ENCODE assay signal across 2 cellular contexts in the genomic region with DNA sequence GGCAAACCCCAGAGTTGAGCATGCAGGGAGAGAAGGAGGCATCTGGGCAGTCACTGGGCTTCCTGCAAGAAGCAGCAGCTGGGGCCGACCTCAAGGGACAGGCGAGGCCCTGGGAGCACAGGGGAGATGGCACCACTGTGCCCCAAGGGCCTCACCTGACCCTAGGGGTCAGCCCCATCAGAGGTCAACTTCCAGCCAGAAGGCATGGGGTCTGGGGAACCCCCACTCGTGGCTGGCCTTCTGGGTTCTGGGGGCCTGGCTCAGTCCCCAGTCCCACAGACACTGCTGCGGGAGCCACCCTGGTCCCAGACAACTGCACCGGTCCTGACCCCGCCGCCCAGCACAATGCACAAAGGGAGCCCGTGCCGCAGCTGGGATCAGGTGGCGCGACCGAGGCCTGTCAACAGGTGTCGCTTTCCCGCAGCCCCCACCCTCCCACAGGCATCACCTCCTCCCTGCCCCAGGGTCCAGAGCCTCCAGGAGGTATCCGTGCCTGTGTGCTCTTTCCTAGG.
TF ChIP-seq lines count a peak whose summit lies in the region.

No MANE protein-coding gene starts in this region.

TF ChIP-seq in WTC11, 78 proteins besides CTCF, POLR2A, EP300 and RAD21 (continues in another document):
- TF ChIP-seq, protein P1, sequence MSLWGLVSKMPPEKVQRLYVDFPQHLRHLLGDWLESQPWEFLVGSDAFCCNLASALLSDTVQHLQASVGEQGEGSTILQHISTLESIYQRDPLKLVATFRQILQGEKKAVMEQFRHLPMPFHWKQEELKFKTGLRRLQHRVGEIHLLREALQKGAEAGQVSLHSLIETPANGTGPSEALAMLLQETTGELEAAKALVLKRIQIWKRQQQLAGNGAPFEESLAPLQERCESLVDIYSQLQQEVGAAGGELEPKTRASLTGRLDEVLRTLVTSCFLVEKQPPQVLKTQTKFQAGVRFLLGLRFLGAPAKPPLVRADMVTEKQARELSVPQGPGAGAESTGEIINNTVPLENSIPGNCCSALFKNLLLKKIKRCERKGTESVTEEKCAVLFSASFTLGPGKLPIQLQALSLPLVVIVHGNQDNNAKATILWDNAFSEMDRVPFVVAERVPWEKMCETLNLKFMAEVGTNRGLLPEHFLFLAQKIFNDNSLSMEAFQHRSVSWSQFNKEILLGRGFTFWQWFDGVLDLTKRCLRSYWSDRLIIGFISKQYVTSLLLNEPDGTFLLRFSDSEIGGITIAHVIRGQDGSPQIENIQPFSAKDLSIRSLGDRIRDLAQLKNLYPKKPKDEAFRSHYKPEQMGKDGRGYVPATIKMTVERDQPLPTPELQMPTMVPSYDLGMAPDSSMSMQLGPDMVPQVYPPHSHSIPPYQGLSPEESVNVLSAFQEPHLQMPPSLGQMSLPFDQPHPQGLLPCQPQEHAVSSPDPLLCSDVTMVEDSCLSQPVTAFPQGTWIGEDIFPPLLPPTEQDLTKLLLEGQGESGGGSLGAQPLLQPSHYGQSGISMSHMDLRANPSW (CRISPR knock-in tag; conservative IDR thresholded peaks at IDR 0.05; ENCODE audit: low read depth): no peak
- no peak for TF ChIP-seq ZNF263 (CRISPR knock-in tag; IDR thresholded peaks at IDR 0.05; ENCODE audit: low read depth)
- TF ChIP-seq FOXK1 (CRISPR knock-in tag; IDR thresholded peaks at IDR 0.05): no peak
- no peak for TF ChIP-seq ZNF138 (CRISPR knock-in tag; conservative IDR thresholded peaks at IDR 0.05)
- TF ChIP-seq GTF2I (CRISPR knock-in tag; conservative IDR thresholded peaks at IDR 0.05): no peak
- no peak for TF ChIP-seq ZNF396 (CRISPR knock-in tag; IDR thresholded peaks at IDR 0.05; ENCODE audit: borderline replicate concordance)
- TF ChIP-seq, protein P2, sequence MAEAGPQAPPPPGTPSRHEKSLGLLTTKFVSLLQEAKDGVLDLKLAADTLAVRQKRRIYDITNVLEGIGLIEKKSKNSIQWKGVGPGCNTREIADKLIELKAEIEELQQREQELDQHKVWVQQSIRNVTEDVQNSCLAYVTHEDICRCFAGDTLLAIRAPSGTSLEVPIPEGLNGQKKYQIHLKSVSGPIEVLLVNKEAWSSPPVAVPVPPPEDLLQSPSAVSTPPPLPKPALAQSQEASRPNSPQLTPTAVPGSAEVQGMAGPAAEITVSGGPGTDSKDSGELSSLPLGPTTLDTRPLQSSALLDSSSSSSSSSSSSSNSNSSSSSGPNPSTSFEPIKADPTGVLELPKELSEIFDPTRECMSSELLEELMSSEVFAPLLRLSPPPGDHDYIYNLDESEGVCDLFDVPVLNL (CRISPR knock-in tag; IDR thresholded peaks at IDR 0.05; ENCODE audit: borderline replicate concordance, low read depth): no peak
- no peak for TF ChIP-seq NFATC4 (CRISPR knock-in tag; IDR thresholded peaks at IDR 0.05)
- no peak for TF ChIP-seq GABPB1 (CRISPR knock-in tag; IDR thresholded peaks at IDR 0.05)
- TF ChIP-seq, protein P3, sequence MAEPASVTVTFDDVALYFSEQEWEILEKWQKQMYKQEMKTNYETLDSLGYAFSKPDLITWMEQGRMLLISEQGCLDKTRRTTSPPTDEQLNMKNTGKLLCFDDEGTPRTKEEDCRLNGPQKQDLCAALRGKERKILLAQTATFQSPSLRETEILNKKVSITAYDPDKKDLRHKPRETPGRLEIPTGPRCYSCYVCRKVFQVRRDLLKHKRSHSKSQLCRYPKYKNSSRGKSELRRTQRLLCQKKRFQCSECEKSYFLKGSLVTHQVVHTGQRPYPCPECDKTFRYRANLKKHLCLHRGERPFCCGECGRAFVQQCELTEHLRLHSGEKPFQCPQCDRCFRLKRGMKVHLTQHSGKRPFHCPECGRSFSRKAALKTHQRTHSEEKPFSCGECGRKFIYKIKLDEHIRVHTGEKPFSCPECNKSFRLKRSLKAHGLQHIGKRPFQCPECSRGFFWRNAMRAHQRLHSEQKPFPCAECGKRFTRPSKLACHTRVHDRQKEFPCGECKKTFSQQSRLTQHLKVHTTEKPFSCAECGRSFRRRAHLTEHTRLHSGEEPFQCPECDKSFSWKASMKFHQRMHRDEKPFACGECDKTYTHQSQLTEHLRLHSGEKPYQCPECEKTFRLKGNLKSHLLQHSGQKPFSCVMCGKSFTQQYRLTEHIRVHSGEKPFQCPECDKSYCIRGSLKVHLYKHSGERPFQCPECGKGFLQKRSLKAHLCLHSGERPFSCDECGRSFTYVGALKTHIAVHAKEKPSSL (CRISPR knock-in tag; conservative IDR thresholded peaks at IDR 0.05): no peak
- TF ChIP-seq, protein P4, sequence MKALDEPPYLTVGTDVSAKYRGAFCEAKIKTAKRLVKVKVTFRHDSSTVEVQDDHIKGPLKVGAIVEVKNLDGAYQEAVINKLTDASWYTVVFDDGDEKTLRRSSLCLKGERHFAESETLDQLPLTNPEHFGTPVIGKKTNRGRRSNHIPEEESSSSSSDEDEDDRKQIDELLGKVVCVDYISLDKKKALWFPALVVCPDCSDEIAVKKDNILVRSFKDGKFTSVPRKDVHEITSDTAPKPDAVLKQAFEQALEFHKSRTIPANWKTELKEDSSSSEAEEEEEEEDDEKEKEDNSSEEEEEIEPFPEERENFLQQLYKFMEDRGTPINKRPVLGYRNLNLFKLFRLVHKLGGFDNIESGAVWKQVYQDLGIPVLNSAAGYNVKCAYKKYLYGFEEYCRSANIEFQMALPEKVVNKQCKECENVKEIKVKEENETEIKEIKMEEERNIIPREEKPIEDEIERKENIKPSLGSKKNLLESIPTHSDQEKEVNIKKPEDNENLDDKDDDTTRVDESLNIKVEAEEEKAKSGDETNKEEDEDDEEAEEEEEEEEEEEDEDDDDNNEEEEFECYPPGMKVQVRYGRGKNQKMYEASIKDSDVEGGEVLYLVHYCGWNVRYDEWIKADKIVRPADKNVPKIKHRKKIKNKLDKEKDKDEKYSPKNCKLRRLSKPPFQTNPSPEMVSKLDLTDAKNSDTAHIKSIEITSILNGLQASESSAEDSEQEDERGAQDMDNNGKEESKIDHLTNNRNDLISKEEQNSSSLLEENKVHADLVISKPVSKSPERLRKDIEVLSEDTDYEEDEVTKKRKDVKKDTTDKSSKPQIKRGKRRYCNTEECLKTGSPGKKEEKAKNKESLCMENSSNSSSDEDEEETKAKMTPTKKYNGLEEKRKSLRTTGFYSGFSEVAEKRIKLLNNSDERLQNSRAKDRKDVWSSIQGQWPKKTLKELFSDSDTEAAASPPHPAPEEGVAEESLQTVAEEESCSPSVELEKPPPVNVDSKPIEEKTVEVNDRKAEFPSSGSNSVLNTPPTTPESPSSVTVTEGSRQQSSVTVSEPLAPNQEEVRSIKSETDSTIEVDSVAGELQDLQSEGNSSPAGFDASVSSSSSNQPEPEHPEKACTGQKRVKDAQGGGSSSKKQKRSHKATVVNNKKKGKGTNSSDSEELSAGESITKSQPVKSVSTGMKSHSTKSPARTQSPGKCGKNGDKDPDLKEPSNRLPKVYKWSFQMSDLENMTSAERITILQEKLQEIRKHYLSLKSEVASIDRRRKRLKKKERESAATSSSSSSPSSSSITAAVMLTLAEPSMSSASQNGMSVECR (CRISPR knock-in tag; IDR thresholded peaks at IDR 0.05; ENCODE audit: borderline replicate concordance): no peak
- TF ChIP-seq, protein P5, sequence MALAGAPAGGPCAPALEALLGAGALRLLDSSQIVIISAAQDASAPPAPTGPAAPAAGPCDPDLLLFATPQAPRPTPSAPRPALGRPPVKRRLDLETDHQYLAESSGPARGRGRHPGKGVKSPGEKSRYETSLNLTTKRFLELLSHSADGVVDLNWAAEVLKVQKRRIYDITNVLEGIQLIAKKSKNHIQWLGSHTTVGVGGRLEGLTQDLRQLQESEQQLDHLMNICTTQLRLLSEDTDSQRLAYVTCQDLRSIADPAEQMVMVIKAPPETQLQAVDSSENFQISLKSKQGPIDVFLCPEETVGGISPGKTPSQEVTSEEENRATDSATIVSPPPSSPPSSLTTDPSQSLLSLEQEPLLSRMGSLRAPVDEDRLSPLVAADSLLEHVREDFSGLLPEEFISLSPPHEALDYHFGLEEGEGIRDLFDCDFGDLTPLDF (CRISPR knock-in tag; IDR thresholded peaks at IDR 0.05): no peak
- no peak for TF ChIP-seq SMAD4 (CRISPR knock-in tag; IDR thresholded peaks at IDR 0.05)

TF ChIP-seq in HepG2, 621 proteins besides CTCF, POLR2A, EP300 and RAD21:
- no peak for TF ChIP-seq NKX3-1 (CRISPR knock-in tag; IDR thresholded peaks at IDR 0.05)
- TF ChIP-seq, protein P6, sequence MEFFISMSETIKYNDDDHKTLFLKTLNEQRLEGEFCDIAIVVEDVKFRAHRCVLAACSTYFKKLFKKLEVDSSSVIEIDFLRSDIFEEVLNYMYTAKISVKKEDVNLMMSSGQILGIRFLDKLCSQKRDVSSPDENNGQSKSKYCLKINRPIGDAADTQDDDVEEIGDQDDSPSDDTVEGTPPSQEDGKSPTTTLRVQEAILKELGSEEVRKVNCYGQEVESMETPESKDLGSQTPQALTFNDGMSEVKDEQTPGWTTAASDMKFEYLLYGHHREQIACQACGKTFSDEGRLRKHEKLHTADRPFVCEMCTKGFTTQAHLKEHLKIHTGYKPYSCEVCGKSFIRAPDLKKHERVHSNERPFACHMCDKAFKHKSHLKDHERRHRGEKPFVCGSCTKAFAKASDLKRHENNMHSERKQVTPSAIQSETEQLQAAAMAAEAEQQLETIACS (CRISPR knock-in tag; IDR thresholded peaks at IDR 0.05): no peak
- TF ChIP-seq, protein P7, sequence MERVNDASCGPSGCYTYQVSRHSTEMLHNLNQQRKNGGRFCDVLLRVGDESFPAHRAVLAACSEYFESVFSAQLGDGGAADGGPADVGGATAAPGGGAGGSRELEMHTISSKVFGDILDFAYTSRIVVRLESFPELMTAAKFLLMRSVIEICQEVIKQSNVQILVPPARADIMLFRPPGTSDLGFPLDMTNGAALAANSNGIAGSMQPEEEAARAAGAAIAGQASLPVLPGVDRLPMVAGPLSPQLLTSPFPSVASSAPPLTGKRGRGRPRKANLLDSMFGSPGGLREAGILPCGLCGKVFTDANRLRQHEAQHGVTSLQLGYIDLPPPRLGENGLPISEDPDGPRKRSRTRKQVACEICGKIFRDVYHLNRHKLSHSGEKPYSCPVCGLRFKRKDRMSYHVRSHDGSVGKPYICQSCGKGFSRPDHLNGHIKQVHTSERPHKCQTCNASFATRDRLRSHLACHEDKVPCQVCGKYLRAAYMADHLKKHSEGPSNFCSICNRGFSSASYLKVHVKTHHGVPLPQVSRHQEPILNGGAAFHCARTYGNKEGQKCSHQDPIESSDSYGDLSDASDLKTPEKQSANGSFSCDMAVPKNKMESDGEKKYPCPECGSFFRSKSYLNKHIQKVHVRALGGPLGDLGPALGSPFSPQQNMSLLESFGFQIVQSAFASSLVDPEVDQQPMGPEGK (CRISPR knock-in tag; IDR thresholded peaks at IDR 0.05): 0 out of 2 replicates have a peak, but pooled peaks have one; percentile 28
- TF ChIP-seq TOPORS (CRISPR knock-in tag; IDR thresholded peaks at IDR 0.05): no peak
- TF ChIP-seq ZNF205 (CRISPR knock-in tag; IDR thresholded peaks at IDR 0.05): no peak
- TF ChIP-seq CHCHD3 (CRISPR knock-in tag; IDR thresholded peaks at IDR 0.05): no peak
- TF ChIP-seq KDM4B (CRISPR knock-in tag; IDR thresholded peaks at IDR 0.05): no peak
- no peak for TF ChIP-seq SOX13 (IDR thresholded peaks at IDR 0.05)
- peak in 1 of 2 experiments; percentile 30; a peak in 1 of 4 replicates for TF ChIP-seq SOX13 (CRISPR knock-in tag; conservative IDR thresholded peaks at IDR 0.05 in 1 of 2, IDR thresholded peaks at IDR 0.05 in 1 of 2)
- TF ChIP-seq, protein P8, sequence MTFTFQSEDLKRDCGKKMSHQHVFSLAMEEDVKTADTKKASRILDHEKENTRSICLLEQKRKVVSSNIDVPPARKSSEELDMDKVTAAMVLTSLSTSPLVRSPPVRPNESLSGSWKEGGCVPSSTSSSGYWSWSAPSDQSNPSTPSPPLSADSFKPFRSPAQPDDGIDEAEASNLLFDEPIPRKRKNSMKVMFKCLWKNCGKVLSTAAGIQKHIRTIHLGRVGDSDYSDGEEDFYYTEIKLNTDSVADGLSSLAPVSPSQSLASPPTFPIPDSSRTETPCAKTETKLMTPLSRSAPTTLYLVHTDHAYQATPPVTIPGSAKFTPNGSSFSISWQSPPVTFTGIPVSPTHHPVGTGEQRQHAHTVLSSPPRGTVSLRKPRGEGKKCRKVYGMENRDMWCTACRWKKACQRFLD (CRISPR knock-in tag; IDR thresholded peaks at IDR 0.05; ENCODE audit: borderline replicate concordance): no peak
